Comparison of ENCODE assay signal across 1 cellular context in genomic region chr11:86183694-86184093, GRCh38.
TF ChIP-seq lines count a peak whose summit lies in the region.

No MANE protein-coding gene starts in this region.

TF ChIP-seq in K562, 482 proteins besides CTCF, POLR2A, EP300 and RAD21 (continued from another document):
- TF ChIP-seq, protein P1, sequence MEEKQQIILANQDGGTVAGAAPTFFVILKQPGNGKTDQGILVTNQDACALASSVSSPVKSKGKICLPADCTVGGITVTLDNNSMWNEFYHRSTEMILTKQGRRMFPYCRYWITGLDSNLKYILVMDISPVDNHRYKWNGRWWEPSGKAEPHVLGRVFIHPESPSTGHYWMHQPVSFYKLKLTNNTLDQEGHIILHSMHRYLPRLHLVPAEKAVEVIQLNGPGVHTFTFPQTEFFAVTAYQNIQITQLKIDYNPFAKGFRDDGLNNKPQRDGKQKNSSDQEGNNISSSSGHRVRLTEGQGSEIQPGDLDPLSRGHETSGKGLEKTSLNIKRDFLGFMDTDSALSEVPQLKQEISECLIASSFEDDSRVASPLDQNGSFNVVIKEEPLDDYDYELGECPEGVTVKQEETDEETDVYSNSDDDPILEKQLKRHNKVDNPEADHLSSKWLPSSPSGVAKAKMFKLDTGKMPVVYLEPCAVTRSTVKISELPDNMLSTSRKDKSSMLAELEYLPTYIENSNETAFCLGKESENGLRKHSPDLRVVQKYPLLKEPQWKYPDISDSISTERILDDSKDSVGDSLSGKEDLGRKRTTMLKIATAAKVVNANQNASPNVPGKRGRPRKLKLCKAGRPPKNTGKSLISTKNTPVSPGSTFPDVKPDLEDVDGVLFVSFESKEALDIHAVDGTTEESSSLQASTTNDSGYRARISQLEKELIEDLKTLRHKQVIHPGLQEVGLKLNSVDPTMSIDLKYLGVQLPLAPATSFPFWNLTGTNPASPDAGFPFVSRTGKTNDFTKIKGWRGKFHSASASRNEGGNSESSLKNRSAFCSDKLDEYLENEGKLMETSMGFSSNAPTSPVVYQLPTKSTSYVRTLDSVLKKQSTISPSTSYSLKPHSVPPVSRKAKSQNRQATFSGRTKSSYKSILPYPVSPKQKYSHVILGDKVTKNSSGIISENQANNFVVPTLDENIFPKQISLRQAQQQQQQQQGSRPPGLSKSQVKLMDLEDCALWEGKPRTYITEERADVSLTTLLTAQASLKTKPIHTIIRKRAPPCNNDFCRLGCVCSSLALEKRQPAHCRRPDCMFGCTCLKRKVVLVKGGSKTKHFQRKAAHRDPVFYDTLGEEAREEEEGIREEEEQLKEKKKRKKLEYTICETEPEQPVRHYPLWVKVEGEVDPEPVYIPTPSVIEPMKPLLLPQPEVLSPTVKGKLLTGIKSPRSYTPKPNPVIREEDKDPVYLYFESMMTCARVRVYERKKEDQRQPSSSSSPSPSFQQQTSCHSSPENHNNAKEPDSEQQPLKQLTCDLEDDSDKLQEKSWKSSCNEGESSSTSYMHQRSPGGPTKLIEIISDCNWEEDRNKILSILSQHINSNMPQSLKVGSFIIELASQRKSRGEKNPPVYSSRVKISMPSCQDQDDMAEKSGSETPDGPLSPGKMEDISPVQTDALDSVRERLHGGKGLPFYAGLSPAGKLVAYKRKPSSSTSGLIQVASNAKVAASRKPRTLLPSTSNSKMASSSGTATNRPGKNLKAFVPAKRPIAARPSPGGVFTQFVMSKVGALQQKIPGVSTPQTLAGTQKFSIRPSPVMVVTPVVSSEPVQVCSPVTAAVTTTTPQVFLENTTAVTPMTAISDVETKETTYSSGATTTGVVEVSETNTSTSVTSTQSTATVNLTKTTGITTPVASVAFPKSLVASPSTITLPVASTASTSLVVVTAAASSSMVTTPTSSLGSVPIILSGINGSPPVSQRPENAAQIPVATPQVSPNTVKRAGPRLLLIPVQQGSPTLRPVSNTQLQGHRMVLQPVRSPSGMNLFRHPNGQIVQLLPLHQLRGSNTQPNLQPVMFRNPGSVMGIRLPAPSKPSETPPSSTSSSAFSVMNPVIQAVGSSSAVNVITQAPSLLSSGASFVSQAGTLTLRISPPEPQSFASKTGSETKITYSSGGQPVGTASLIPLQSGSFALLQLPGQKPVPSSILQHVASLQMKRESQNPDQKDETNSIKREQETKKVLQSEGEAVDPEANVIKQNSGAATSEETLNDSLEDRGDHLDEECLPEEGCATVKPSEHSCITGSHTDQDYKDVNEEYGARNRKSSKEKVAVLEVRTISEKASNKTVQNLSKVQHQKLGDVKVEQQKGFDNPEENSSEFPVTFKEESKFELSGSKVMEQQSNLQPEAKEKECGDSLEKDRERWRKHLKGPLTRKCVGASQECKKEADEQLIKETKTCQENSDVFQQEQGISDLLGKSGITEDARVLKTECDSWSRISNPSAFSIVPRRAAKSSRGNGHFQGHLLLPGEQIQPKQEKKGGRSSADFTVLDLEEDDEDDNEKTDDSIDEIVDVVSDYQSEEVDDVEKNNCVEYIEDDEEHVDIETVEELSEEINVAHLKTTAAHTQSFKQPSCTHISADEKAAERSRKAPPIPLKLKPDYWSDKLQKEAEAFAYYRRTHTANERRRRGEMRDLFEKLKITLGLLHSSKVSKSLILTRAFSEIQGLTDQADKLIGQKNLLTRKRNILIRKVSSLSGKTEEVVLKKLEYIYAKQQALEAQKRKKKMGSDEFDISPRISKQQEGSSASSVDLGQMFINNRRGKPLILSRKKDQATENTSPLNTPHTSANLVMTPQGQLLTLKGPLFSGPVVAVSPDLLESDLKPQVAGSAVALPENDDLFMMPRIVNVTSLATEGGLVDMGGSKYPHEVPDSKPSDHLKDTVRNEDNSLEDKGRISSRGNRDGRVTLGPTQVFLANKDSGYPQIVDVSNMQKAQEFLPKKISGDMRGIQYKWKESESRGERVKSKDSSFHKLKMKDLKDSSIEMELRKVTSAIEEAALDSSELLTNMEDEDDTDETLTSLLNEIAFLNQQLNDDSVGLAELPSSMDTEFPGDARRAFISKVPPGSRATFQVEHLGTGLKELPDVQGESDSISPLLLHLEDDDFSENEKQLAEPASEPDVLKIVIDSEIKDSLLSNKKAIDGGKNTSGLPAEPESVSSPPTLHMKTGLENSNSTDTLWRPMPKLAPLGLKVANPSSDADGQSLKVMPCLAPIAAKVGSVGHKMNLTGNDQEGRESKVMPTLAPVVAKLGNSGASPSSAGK (IDR thresholded peaks at IDR 0.05) = peak; percentile 77
- TF ChIP-seq DACH1 (IDR thresholded peaks at IDR 0.05; ENCODE audit: partially characterized antibody) (peak; percentile 19), PHF21A (IDR thresholded peaks at IDR 0.05; ENCODE audit: borderline replicate concordance, low read depth) (0 out of 2 replicates have a peak, but pooled peaks have one; percentile 15), THRAP3 (IDR thresholded peaks at IDR 0.05; ENCODE audit: borderline replicate concordance) (no peak), HDAC1 (IDR thresholded peaks at IDR 0.05) (peak in 1 of 2 experiments; percentile 45; a peak in 1 of 4 replicates), USF1 (CRISPR knock-in tag; IDR thresholded peaks at IDR 0.05) (peak; percentile 38; the same call in 1 of the 2 replicates), KDM1A (IDR thresholded peaks at IDR 0.05) (0 out of 4 replicates have a peak, but pooled peaks of 1 of the 2 experiments have one; percentile 7), KLF13 (tag; IDR thresholded peaks at IDR 0.05; ENCODE audit: borderline replicate concordance, low read depth) (no peak), ATF3 (IDR thresholded peaks at IDR 0.05) (no peak; the same call in 1 of the 2 replicates), ATF3 (CRISPR knock-in tag; conservative IDR thresholded peaks at IDR 0.05) (no peak), L3MBTL2 (IDR thresholded peaks at IDR 0.05) (peak; percentile 18), SMARCA4 (IDR thresholded peaks at IDR 0.05) (peak; percentile 8; the same call in 1 of the 2 replicates), NR2C2 (CRISPR knock-in tag; IDR thresholded peaks at IDR 0.05) (no peak), NR2C2 (tag; IDR thresholded peaks at IDR 0.05) (peak; percentile 65; the same call in 1 of the 2 replicates), YBX1 (IDR thresholded peaks at IDR 0.05) (no peak), MECOM (CRISPR knock-in tag; IDR thresholded peaks at IDR 0.05) (peak; percentile 32; the same call in 1 of the 2 replicates), ZNF583 (CRISPR knock-in tag; IDR thresholded peaks at IDR 0.05) (peak; percentile 57; the same call in 1 of the 2 replicates), LEF1 (IDR thresholded peaks at IDR 0.05) (peak; percentile 47; the same call in 1 of the 2 replicates), NRF1 (conservative IDR thresholded peaks at IDR 0.05 in 1 of 2, IDR thresholded peaks at IDR 0.05 in 1 of 2) (peak; percentile 14 to 22; a peak in 3 of 4 replicates), GATAD2A (IDR thresholded peaks at IDR 0.05) (peak; percentile 53; the same call in 1 of the 2 replicates), SOX6 (IDR thresholded peaks at IDR 0.05) (0 out of 2 replicates have a peak, but pooled peaks have one; percentile 16), ZNF696 (CRISPR knock-in tag; conservative IDR thresholded peaks at IDR 0.05) (no peak), RBFOX2 (IDR thresholded peaks at IDR 0.05; ENCODE audit: low read depth, low read length) (0 out of 2 replicates have a peak, but pooled peaks have one; percentile 15), TCF15 (CRISPR knock-in tag; IDR thresholded peaks at IDR 0.05) (no peak), KAT7 (CRISPR knock-in tag; IDR thresholded peaks at IDR 0.05; ENCODE audit: borderline replicate concordance) (0 out of 2 replicates have a peak, but pooled peaks have one; percentile 47), MAX (CRISPR knock-in tag; IDR thresholded peaks at IDR 0.05) (peak; percentile 66), NFE2 (IDR thresholded peaks at IDR 0.05; ENCODE audit: low read depth) (0 out of 2 replicates have a peak, but pooled peaks have one; percentile 11)
- TF ChIP-seq, protein P2, sequence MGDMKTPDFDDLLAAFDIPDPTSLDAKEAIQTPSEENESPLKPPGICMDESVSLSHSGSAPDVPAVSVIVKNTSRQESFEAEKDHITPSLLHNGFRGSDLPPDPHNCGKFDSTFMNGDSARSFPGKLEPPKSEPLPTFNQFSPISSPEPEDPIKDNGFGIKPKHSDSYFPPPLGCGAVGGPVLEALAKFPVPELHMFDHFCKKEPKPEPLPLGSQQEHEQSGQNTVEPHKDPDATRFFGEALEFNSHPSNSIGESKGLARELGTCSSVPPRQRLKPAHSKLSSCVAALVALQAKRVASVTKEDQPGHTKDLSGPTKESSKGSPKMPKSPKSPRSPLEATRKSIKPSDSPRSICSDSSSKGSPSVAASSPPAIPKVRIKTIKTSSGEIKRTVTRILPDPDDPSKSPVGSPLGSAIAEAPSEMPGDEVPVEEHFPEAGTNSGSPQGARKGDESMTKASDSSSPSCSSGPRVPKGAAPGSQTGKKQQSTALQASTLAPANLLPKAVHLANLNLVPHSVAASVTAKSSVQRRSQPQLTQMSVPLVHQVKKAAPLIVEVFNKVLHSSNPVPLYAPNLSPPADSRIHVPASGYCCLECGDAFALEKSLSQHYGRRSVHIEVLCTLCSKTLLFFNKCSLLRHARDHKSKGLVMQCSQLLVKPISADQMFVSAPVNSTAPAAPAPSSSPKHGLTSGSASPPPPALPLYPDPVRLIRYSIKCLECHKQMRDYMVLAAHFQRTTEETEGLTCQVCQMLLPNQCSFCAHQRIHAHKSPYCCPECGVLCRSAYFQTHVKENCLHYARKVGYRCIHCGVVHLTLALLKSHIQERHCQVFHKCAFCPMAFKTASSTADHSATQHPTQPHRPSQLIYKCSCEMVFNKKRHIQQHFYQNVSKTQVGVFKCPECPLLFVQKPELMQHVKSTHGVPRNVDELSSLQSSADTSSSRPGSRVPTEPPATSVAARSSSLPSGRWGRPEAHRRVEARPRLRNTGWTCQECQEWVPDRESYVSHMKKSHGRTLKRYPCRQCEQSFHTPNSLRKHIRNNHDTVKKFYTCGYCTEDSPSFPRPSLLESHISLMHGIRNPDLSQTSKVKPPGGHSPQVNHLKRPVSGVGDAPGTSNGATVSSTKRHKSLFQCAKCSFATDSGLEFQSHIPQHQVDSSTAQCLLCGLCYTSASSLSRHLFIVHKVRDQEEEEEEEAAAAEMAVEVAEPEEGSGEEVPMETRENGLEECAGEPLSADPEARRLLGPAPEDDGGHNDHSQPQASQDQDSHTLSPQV (IDR thresholded peaks at IDR 0.05) = peak; percentile 84
- TF ChIP-seq, protein P3, sequence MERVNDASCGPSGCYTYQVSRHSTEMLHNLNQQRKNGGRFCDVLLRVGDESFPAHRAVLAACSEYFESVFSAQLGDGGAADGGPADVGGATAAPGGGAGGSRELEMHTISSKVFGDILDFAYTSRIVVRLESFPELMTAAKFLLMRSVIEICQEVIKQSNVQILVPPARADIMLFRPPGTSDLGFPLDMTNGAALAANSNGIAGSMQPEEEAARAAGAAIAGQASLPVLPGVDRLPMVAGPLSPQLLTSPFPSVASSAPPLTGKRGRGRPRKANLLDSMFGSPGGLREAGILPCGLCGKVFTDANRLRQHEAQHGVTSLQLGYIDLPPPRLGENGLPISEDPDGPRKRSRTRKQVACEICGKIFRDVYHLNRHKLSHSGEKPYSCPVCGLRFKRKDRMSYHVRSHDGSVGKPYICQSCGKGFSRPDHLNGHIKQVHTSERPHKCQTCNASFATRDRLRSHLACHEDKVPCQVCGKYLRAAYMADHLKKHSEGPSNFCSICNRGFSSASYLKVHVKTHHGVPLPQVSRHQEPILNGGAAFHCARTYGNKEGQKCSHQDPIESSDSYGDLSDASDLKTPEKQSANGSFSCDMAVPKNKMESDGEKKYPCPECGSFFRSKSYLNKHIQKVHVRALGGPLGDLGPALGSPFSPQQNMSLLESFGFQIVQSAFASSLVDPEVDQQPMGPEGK (CRISPR knock-in tag; IDR thresholded peaks at IDR 0.05; ENCODE audit: borderline replicate concordance) = 0 out of 2 replicates have a peak, but pooled peaks have one; percentile 15
- TF ChIP-seq, protein P4, sequence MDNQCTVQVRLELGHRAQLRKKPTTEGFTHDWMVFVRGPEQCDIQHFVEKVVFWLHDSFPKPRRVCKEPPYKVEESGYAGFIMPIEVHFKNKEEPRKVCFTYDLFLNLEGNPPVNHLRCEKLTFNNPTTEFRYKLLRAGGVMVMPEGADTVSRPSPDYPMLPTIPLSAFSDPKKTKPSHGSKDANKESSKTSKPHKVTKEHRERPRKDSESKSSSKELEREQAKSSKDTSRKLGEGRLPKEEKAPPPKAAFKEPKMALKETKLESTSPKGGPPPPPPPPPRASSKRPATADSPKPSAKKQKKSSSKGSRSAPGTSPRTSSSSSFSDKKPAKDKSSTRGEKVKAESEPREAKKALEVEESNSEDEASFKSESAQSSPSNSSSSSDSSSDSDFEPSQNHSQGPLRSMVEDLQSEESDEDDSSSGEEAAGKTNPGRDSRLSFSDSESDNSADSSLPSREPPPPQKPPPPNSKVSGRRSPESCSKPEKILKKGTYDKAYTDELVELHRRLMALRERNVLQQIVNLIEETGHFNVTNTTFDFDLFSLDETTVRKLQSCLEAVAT (IDR thresholded peaks at IDR 0.05) = no peak
